In genomic region chrX:103417370-103417769, GRCh38 we compare ENCODE assay signal across 26 cellular contexts.
"Had no signal": no experiment of that assay in that cellular context is flagged by ENCODE, and none has a peak within 500 bp of the region (broad histone marks: within the 10 kb centered on the region; RNA-seq: fewer than 3 reads in every experiment).

No MANE protein-coding gene starts in this region.

- H3K27me3 ChIP-seq: ascending aorta, Peyer's patch, SJCRH30 had no signal

- H3K9me3 ChIP-seq: ascending aorta, Peyer's patch, SJCRH30, SK-N-SH had no signal

- H3K4me3 ChIP-seq: ascending aorta, Peyer's patch, SJCRH30 had no signal

- H3K27me3 Mint-ChIP-seq: activated naive CD4-positive, alpha-beta T cell treated with anti-CD3 and anti-CD28 coated beads, Interleukin-2, amount 50 U/mL, for 24 hours; activated naive CD8-positive, alpha-beta T cell treated with anti-CD3 and anti-CD28 coated beads, Interleukin-2, amount 50 U/mL, for 24 hours; brain had no signal

- H3K27ac ChIP-seq: ascending aorta, Peyer's patch, RWPE1, SJCRH30, VCaP had no signal

- H3K36me3 Mint-ChIP-seq: activated naive CD4-positive, alpha-beta T cell treated with anti-CD3 and anti-CD28 coated beads, Interleukin-2, amount 50 U/mL, for 24 hours; brain had no signal

- H3K4me1 ChIP-seq: ascending aorta, Peyer's patch, SJCRH30 had no signal

- H3K4me3 Mint-ChIP-seq: activated CD4-positive, alpha-beta T cell treated with anti-CD3 and anti-CD28 coated beads for 36 hours; activated CD8-positive, alpha-beta T cell treated with anti-CD3 and anti-CD28 coated beads for 36 hours; activated naive CD4-positive, alpha-beta T cell treated with anti-CD3 and anti-CD28 coated beads, Interleukin-2, amount 50 U/mL, for 24 hours; activated naive CD8-positive, alpha-beta T cell treated with anti-CD3 and anti-CD28 coated beads, Interleukin-2, amount 50 U/mL, for 24 hours; activated T-cell treated with anti-CD3 and anti-CD28 coated beads, Interleukin-2, amount 50 U/mL, for 72 hours; brain had no signal

- H3K36me3 ChIP-seq: ascending aorta, Peyer's patch, SJCRH30 had no signal

- DNase-seq: activated CD4-positive, alpha-beta T cell treated with anti-CD3 and anti-CD28 coated beads for 36 hours; activated CD4-positive, alpha-beta T cell treated with anti-CD3 and anti-CD28 coated beads, Interleukin-2, amount 50 U/mL, for 1 hour; activated CD8-positive, alpha-beta memory T cell treated with anti-CD3 and anti-CD28 coated beads, Interleukin-2, amount 50 U/mL, for 4 hours; activated CD8-positive, alpha-beta T cell treated with anti-CD3 and anti-CD28 coated beads for 36 hours; activated gamma-delta T cell treated with Interleukin-2 at 50 U/mL for 16 hours; activated naive CD8-positive, alpha-beta T cell treated with anti-CD3 and anti-CD28 coated beads, Interleukin-2, amount 50 U/mL, for 24 hours; activated T-cell treated with anti-CD3 and anti-CD28 coated beads, Interleukin-2, amount 50 U/mL, for 72 hours; amniotic stem cell; KG1; NCI-H1092; NCI-H1417; NCI-H2029 treated with DMSO at 0.1 percent for 48 hours; NCI-H345; NCI-H510A; NCI-H526 treated with DMSO at 0.1 percent for 48 hours; Peyer's patch; Right ventricle myocardium superior; SJCRH30; SK-N-SH; T-helper 1 cell had no signal

- H3K9me2 ChIP-seq: SK-N-SH had no signal

- H3K27ac Mint-ChIP-seq: activated CD4-positive, alpha-beta T cell treated with anti-CD3 and anti-CD28 coated beads for 36 hours; activated CD8-positive, alpha-beta T cell treated with anti-CD3 and anti-CD28 coated beads for 36 hours; activated naive CD4-positive, alpha-beta T cell treated with anti-CD3 and anti-CD28 coated beads, Interleukin-2, amount 50 U/mL, for 24 hours; activated naive CD8-positive, alpha-beta T cell treated with anti-CD3 and anti-CD28 coated beads, Interleukin-2, amount 50 U/mL, for 24 hours; activated T-cell treated with anti-CD3 and anti-CD28 coated beads, Interleukin-2, amount 50 U/mL, for 72 hours; activated T-helper 2 cell treated with anti-CD3 and anti-CD28 coated beads, Interferon-gamma antibody, Interleukin-2, Interleukin-4, amounts not matched to agents 10 μg/mL and 5 μg/mL and 100 μg/mL, durations not matched to agents 14 hours and 24 hours and 36 hours; brain had no signal

- ATAC-seq: activated CD4-positive, alpha-beta T cell treated with anti-CD3 and anti-CD28 coated beads for 36 hours; activated CD8-positive, alpha-beta T cell treated with anti-CD3 and anti-CD28 coated beads for 36 hours; activated naive CD8-positive, alpha-beta T cell treated with anti-CD3 and anti-CD28 coated beads, Interleukin-2, amount 50 U/mL, for 24 hours; activated T-cell treated with anti-CD3 and anti-CD28 coated beads, Interleukin-2, amount 50 U/mL, for 72 hours had no signal

- H3K9me3 Mint-ChIP-seq: activated CD8-positive, alpha-beta T cell treated with anti-CD3 and anti-CD28 coated beads for 36 hours; activated naive CD4-positive, alpha-beta T cell treated with anti-CD3 and anti-CD28 coated beads, Interleukin-2, amount 50 U/mL, for 24 hours; activated naive CD8-positive, alpha-beta T cell treated with anti-CD3 and anti-CD28 coated beads, Interleukin-2, amount 50 U/mL, for 24 hours; activated T-cell treated with anti-CD3 and anti-CD28 coated beads, Interleukin-2, amount 50 U/mL, for 72 hours; activated T-helper 2 cell treated with anti-CD3 and anti-CD28 coated beads, Interferon-gamma antibody, Interleukin-2, Interleukin-4, amounts not matched to agents 10 μg/mL and 5 μg/mL and 100 μg/mL, durations not matched to agents 14 hours and 24 hours and 36 hours had no signal

- H3K9ac ChIP-seq: SK-N-SH had no signal
